In the genomic region with DNA sequence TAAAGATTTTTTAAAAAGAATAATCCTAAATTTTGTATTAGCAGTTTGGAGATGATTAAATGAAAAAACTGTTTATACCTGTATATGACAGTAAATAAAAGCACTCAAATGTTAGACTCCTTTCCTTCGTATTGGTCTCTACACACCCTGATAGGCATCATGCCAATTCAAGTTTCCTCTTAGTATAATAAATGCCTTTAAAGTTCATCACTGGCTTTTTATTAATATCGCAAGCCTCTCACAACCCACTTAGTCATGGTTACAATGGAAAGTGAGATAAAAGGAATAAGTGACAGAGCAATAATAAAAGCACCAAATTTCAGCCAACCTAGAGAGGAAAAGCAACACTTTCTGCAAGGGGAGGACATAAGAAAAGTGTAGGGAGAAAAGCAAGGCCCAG, we compare ENCODE assay signal across 16 cellular contexts.
"Had no signal": no experiment of that assay in that cellular context is flagged by ENCODE, and none has a peak within 500 bp of the region (broad histone marks: within the 10 kb centered on the region; RNA-seq: fewer than 3 reads in every experiment).

No MANE protein-coding gene starts in this region.

- H3K27ac ChIP-seq: colonic mucosa, dorsolateral prefrontal cortex, esophagus muscularis mucosa, foreskin keratinocyte, tibial nerve, upper lobe of right lung had no signal

- H3K27me3 ChIP-seq: colonic mucosa, dorsolateral prefrontal cortex, esophagus muscularis mucosa, foreskin keratinocyte, tibial nerve, upper lobe of right lung had no signal

- DNase-seq: cerebellar nuclear complex; colonic mucosa; dorsolateral prefrontal cortex; effector CD8-positive, alpha-beta T cell; left colon; left ventricle myocardium superior; mesendoderm; natural killer cell; right cardiac atrium; stimulated activated CD4-positive, alpha-beta T cell treated with anti-CD3 and anti-CD28 coated beads, Interleukin-4, amount 100 ng/mL, for 1 hour; stimulated activated CD8-positive, alpha-beta memory T cell treated with anti-CD3 and anti-CD28 coated beads, Interleukin-4, amount 100 ng/mL, for 48 hours; upper lobe of right lung had no signal

- H3K4me1 ChIP-seq: colonic mucosa, esophagus muscularis mucosa, foreskin keratinocyte, tibial nerve, upper lobe of right lung had no signal

- H3K36me3 ChIP-seq: colonic mucosa, esophagus muscularis mucosa, upper lobe of right lung had no signal

- H3K4me3 ChIP-seq: colonic mucosa, dorsolateral prefrontal cortex, esophagus muscularis mucosa, tibial nerve, upper lobe of right lung had no signal

- H3K9me3 ChIP-seq: colonic mucosa, esophagus muscularis mucosa, tibial nerve, upper lobe of right lung had no signal

- ATAC-seq: foreskin keratinocyte; left colon; left ventricle myocardium superior; natural killer cell; right cardiac atrium; stimulated activated effector memory CD8-positive, alpha-beta T cell treated with anti-CD3 and anti-CD28 coated beads, Interleukin-12 subunit alpha, Interleukin-12 subunit beta, amount 100 ng/mL, for 72 hours; upper lobe of right lung had no signal
